1 cellular context compared by ENCODE assay signal in genomic region chr15:84883433-84883832, GRCh38.
TF ChIP-seq lines count a peak whose summit lies in the region.

No MANE protein-coding gene starts in this region.

TF ChIP-seq in WTC11, 78 proteins besides CTCF, POLR2A, EP300 and RAD21 (continued from another document):
- TF ChIP-seq E2F5 (CRISPR knock-in tag; IDR thresholded peaks at IDR 0.05) (no peak), ZNF263 (CRISPR knock-in tag; IDR thresholded peaks at IDR 0.05; ENCODE audit: low read depth) (no peak), FOXJ3 (CRISPR knock-in tag; IDR thresholded peaks at IDR 0.05; ENCODE audit: borderline replicate concordance) (no peak), ESRRA (CRISPR knock-in tag; IDR thresholded peaks at IDR 0.05; ENCODE audit: borderline replicate concordance) (no peak), ZNF138 (CRISPR knock-in tag; conservative IDR thresholded peaks at IDR 0.05) (no peak), EMX1 (CRISPR knock-in tag; IDR thresholded peaks at IDR 0.05) (no peak)
